27 cellular contexts compared by ENCODE assay signal in the genomic region with DNA sequence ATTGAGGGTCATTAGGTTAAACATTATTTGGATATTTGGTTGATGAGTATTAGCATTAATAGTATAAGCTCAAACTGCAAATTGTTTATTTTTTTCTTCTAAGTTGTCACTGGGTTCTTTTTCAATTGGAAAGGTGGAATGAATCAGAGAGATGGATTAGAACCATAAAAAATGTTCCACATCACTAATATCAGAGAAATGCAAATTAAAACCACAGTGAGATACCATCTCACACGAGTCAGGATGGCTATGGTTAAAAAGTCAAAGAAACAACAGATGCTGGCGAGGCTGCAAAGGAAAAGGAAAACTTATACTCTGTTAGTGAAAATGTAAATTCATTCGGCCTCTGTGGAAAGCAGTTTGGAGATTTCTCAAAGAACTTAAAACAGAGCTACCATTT.
DNase-seq lines count a peak whose midpoint lies in the region; ATAC-seq and TF ChIP-seq lines count a peak whose summit lies in the region.
"Had no signal": no experiment of that assay in that cellular context is flagged by ENCODE, and none has a peak within 500 bp of the region (broad histone marks: within the 10 kb centered on the region; RNA-seq: fewer than 3 reads in every experiment).

No MANE protein-coding gene starts in this region.

- 30 to 37% methylated on average over 3 of the region's 3 CpGs for WGBS in GM23248 (ENCODE audit: low coverage in 1 of 2, low lambda C conversion rate in 2 of 2, missing lambda C conversion rate in 2 of 2), 2 experiments
- WGBS in SK-N-SH (ENCODE audit: low lambda C conversion rate), result 18% methylated on average over 3 of the region's 3 CpGs

- ATAC-seq in GM19023 (IDR thresholded peaks at IDR 0.05; ENCODE audit: unreplicated experiment) (no peak), HG03460 (IDR thresholded peaks at IDR 0.05; ENCODE audit: unreplicated experiment) (no peak)
- ATAC-seq: heart left ventricle; left ventricle myocardium superior; natural killer cell treated with Interleukin-12 subunit alpha and Interleukin-12 subunit beta and Interleukin-15 and Interleukin-18, amount 100 ng/mL, for 72 hours; pancreas; right lobe of liver; WTC11 had no signal

- no peak overlapping the region for H3K4me3 ChIP-seq in AG10803 (ENCODE audit: low read length)
- H3K4me3 ChIP-seq in GM23248, result no peak overlapping the region
- no peak overlapping the region for H3K4me3 ChIP-seq in SK-N-SH (ENCODE audit: low read depth in 2 of 2, low read length in 1 of 2)
- H3K4me3 ChIP-seq in tibial artery, result no peak overlapping the region
- H3K4me3 ChIP-seq: esophagus squamous epithelium, heart left ventricle, pancreas, right lobe of liver, upper lobe of left lung had no signal

- TF ChIP-seq CTCF in AG10803 (conservative IDR thresholded peaks at IDR 0.05; ENCODE audit: low read length) (no peak), SK-N-SH (IDR thresholded peaks at IDR 0.05) (no peak), tibial artery (IDR thresholded peaks at IDR 0.05) (no peak)

- POLR2A ChIA-PET in SK-N-SH (lab: Yijun Ruan, JAX), result no interaction called here

- H3K9ac ChIP-seq in GM23248 (no peak overlapping the region), SK-N-SH (no peak overlapping the region)

- in situ Hi-C loops in GM23248 (cut with MboI), result no loop called here

- H3K27ac ChIP-seq in GM23248 (no peak overlapping the region), SK-N-SH (ENCODE audit: low read depth in 2 of 2, low read length in 1 of 2) (peak overlapping the region in 1 of 2 experiments; percentile 79; a peak in 2 of 4 replicates), tibial artery (no peak overlapping the region)
- H3K27ac ChIP-seq: esophagus squamous epithelium, heart left ventricle, pancreas, right lobe of liver, upper lobe of left lung had no signal

- 0 out of 2 replicates have a peak overlapping the region, but pooled peaks have one; percentile 13 for H2AFZ ChIP-seq in GM23248
- H2AFZ ChIP-seq in SK-N-SH (ENCODE audit: low read depth), result peak overlapping the region; percentile 57; the same call in 1 of the 2 replicates

- H3K9me2 ChIP-seq in GM23248 (ENCODE audit: insufficient read depth), result no peaks in the 10 kb centered on the region
- no peaks in the 10 kb centered on the region for H3K9me2 ChIP-seq in SK-N-SH

- CTCF ChIA-PET in SK-N-SH (lab: Yijun Ruan, JAX), result no interaction called here

- H3F3A ChIP-seq in GM23248 (ENCODE audit: insufficient read depth) (no peaks in the 10 kb centered on the region), SK-N-SH (replicated peaks; ENCODE audit: insufficient read depth) (peaks cover 9% of the 10 kb centered on the region)

- H3K4me1 ChIP-seq in GM23248 (ENCODE audit: insufficient read depth) (0 out of 2 replicates have a peak, but pooled peaks cover 6% of the 10 kb centered on the region), SK-N-SH (ENCODE audit: control insufficient read depth in 1 of 2, insufficient read depth in 2 of 2, low read depth in 1 of 2, low read length in 1 of 2) (peaks cover 0 to 13% of the 10 kb centered on the region in 2 experiments; a peak in 1 of 4 replicates), tibial artery (no peaks in the 10 kb centered on the region)
- H3K4me1 ChIP-seq: esophagus squamous epithelium, pancreas, upper lobe of left lung had no signal

- peak in 1 of 2 experiments; percentile 84; a peak in 3 of 4 replicates for TF ChIP-seq EP300 in SK-N-SH (IDR thresholded peaks at IDR 0.05; ENCODE audit: borderline replicate concordance in 1 of 2, low read depth in 1 of 2, low read length in 1 of 2)

- no peaks in the 10 kb centered on the region for H3K79me2 ChIP-seq in GM23248 (ENCODE audit: insufficient read depth)
- H3K79me2 ChIP-seq in SK-N-SH (ENCODE audit: insufficient read depth), result no peaks in the 10 kb centered on the region

- H3K27me3 ChIP-seq in GM23248 (replicated peaks; ENCODE audit: insufficient read depth), result no peaks in the 10 kb centered on the region
- no peaks in the 10 kb centered on the region for H3K27me3 ChIP-seq in SK-N-SH (ENCODE audit: insufficient read depth)
- no peaks in the 10 kb centered on the region for H3K27me3 ChIP-seq in tibial artery
- H3K27me3 ChIP-seq: heart left ventricle, pancreas, right lobe of liver, upper lobe of left lung had no signal

- no peaks in the 10 kb centered on the region for H3K36me3 ChIP-seq in GM23248 (ENCODE audit: low read depth)
- H3K36me3 ChIP-seq in SK-N-SH (replicated peaks in 1 of 2; ENCODE audit: control insufficient read depth in 1 of 2, insufficient read depth in 2 of 2, low read length in 1 of 2), result no peaks in the 10 kb centered on the region
- no peaks in the 10 kb centered on the region for H3K36me3 ChIP-seq in tibial artery
- H3K36me3 ChIP-seq: esophagus squamous epithelium, heart left ventricle, pancreas, right lobe of liver, upper lobe of left lung had no signal

- no peak for TF ChIP-seq RAD21 in SK-N-SH (IDR thresholded peaks at IDR 0.05; ENCODE audit: low read length)

- DNase-seq in AG10803 (ENCODE audit: low read depth) (peak; percentile 41), GM23248 (peak; percentile 54), SK-N-SH (no peak), fibroblast of peridontal ligament (ENCODE audit: extremely low read depth) (peak; percentile 33), tibial artery (no peak), AG08396 (ENCODE audit: low spot score) (no peak)
- DNase-seq: activated CD4-positive, alpha-beta T cell treated with anti-CD3 and anti-CD28 coated beads, Interleukin-2, amount 50 U/mL, for 48 hours; activated CD8-positive, alpha-beta memory T cell treated with anti-CD3 and anti-CD28 coated beads, Interleukin-2, amount 50 U/mL, for 48 hours; activated effector memory CD4-positive, alpha-beta T cell treated with Interleukin-2 at 50 U/mL for 16 hours; C1 segment of cervical spinal cord; cortex of kidney; endodermal cell; esophagus squamous epithelium; heart left ventricle; left ventricle myocardium superior; midbrain; NCI-H146; NCI-H2171; NCI-H69; pancreas; right lobe of liver; RPMI8226; upper lobe of left lung had no signal

- no peaks in the 10 kb centered on the region for H4K20me1 ChIP-seq in GM23248 (ENCODE audit: insufficient read depth)
- no peaks in the 10 kb centered on the region for H4K20me1 ChIP-seq in SK-N-SH (ENCODE audit: insufficient read depth)

- intact Hi-C loops in tibial artery (cut with DNase I; ENCODE audit: low total_unique reads), result no loop called here

- H3K4me2 ChIP-seq in GM23248 (ENCODE audit: unreplicated experiment), result peak overlapping the region; percentile 1
- H3K4me2 ChIP-seq in SK-N-SH, result peak overlapping the region; percentile 47; the same call in 1 of the 2 replicates

- no peaks in the 10 kb centered on the region for H3K9me3 ChIP-seq in GM23248 (ENCODE audit: low read depth)
- H3K9me3 ChIP-seq in SK-N-SH, result no peaks in the 10 kb centered on the region
- no peaks in the 10 kb centered on the region for H3K9me3 ChIP-seq in tibial artery
- H3K9me3 ChIP-seq: esophagus squamous epithelium, heart left ventricle, pancreas, right lobe of liver, upper lobe of left lung had no signal

TF ChIP-seq in SK-N-SH, 30 proteins besides CTCF, POLR2A, EP300 and RAD21 (continues in another document):
- TF ChIP-seq NFIC (IDR thresholded peaks at IDR 0.05; ENCODE audit: borderline replicate concordance), result peak; percentile 72; the same call in 1 of the 2 replicates
- no peak for TF ChIP-seq GABPA (IDR thresholded peaks at IDR 0.05; ENCODE audit: low read depth)
- TF ChIP-seq TCF12 (IDR thresholded peaks at IDR 0.05), result peak; percentile 96
- TF ChIP-seq, protein P1, sequence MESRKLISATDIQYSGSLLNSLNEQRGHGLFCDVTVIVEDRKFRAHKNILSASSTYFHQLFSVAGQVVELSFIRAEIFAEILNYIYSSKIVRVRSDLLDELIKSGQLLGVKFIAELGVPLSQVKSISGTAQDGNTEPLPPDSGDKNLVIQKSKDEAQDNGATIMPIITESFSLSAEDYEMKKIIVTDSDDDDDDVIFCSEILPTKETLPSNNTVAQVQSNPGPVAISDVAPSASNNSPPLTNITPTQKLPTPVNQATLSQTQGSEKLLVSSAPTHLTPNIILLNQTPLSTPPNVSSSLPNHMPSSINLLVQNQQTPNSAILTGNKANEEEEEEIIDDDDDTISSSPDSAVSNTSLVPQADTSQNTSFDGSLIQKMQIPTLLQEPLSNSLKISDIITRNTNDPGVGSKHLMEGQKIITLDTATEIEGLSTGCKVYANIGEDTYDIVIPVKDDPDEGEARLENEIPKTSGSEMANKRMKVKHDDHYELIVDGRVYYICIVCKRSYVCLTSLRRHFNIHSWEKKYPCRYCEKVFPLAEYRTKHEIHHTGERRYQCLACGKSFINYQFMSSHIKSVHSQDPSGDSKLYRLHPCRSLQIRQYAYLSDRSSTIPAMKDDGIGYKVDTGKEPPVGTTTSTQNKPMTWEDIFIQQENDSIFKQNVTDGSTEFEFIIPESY (IDR thresholded peaks at IDR 0.05; ENCODE audit: borderline replicate concordance, low read depth), result 0 out of 2 replicates have a peak, but pooled peaks have one; percentile 15
- TF ChIP-seq TAF1 (IDR thresholded peaks at IDR 0.05; ENCODE audit: borderline replicate concordance, low read depth, low read length), result no peak
- TF ChIP-seq FOSL2 (IDR thresholded peaks at IDR 0.05; ENCODE audit: borderline replicate concordance, low read depth), result peak; percentile 69
- TF ChIP-seq RXRA (IDR thresholded peaks at IDR 0.05; ENCODE audit: borderline replicate concordance, low read depth), result peak; percentile 64; the same call in 1 of the 2 replicates
- no peak for TF ChIP-seq SIN3A (IDR thresholded peaks at IDR 0.05; ENCODE audit: borderline replicate concordance, low read depth, low read length)
- peak; percentile 84 for TF ChIP-seq TEAD4 (IDR thresholded peaks at IDR 0.05; ENCODE audit: borderline replicate concordance, insufficient read depth)
- peak; percentile 64; the same call in 1 of the 2 replicates for TF ChIP-seq POLR2AphosphoS5 (IDR thresholded peaks at IDR 0.05; ENCODE audit: low read depth, low read length)

Comparison
In these comparisons a context has a peak if more than half of its experiments do, and no peak if none do; other contexts are left out.
1. DNase-seq: peak in AG10803 (single experiment), GM23248 (single experiment) and fibroblast of peridontal ligament (single experiment); none in SK-N-SH (single experiment), tibial artery (0 of 2) and AG08396 (single experiment).